Comparison of ENCODE assay signal across 24 cellular contexts in genomic region chr12:102396276-102396675, GRCh38.
"Had no signal": no experiment of that assay in that cellular context is flagged by ENCODE, and none has a peak within 500 bp of the region (broad histone marks: within the 10 kb centered on the region; RNA-seq: fewer than 3 reads in every experiment).

No MANE protein-coding gene starts in this region.

- H3K27me3 ChIP-seq: dorsolateral prefrontal cortex, foreskin keratinocyte, gastroesophageal sphincter, spleen, testis, tibial artery had no signal

- H3K36me3 ChIP-seq: gastroesophageal sphincter, prostate gland, spleen, tibial artery had no signal

- H3K4me1 ChIP-seq: foreskin keratinocyte, gastroesophageal sphincter, prostate gland, spleen, testis, tibial artery had no signal

- DNase-seq: dorsolateral prefrontal cortex; effector CD4-positive, alpha-beta T cell; foreskin keratinocyte; glutamatergic neuron; kidney; mucosa of descending colon; naive B cell; nucleus accumbens; right cardiac atrium; spleen; stimulated activated CD4-positive, alpha-beta T cell treated with anti-CD3 and anti-CD28 coated beads, Interleukin-4, amount 100 ng/mL, for 4 hours; stimulated activated naive CD8-positive, alpha-beta T cell treated with anti-CD3 and anti-CD28 coated beads, Interleukin-15, Interleukin-2, amounts not matched to agents 100 U/mL and 50 U/mL, for 24 hours; substantia nigra; testis; tibial artery had no signal

- H3K4me3 ChIP-seq: dorsolateral prefrontal cortex, gastroesophageal sphincter, lung, mucosa of descending colon, prostate gland, skin epidermis, spleen, testis, tibial artery had no signal

- ATAC-seq: esophagus mucosa; foreskin keratinocyte; gastroesophageal sphincter; left lobe of liver; mucosa of descending colon; natural killer cell treated with Interleukin-12 subunit alpha and Interleukin-12 subunit beta and Interleukin-15 and Interleukin-18, amount 100 ng/mL, for 72 hours; right cardiac atrium; stimulated activated memory B cell treated with anti-CD40 and anti-IgM and Interleukin-4, amounts not matched to agents 10 μg/mL and 1 μg/mL and 100 μg/mL, for 72 hours; stimulated activated naive CD8-positive, alpha-beta T cell treated with anti-CD3 and anti-CD28 coated beads, Interleukin-15, Interleukin-2, amounts not matched to agents 100 U/mL and 50 U/mL, for 24 hours had no signal

- H3K9me3 ChIP-seq: gastroesophageal sphincter, mucosa of descending colon, prostate gland, spleen, testis, tibial artery had no signal

- H3K27ac ChIP-seq: dorsolateral prefrontal cortex, epithelial cell of prostate, foreskin keratinocyte, gastroesophageal sphincter, prostate gland, skin epidermis, spleen, testis, tibial artery had no signal
